Comparison of ENCODE assay signal across 8 cellular contexts in genomic region chr1:39817091-39817932, GRCh38. TPM values are rescaled to one million over a fixed set of nuclear protein-coding genes. Genes with fewer than 3 reads are reported as not detected.
A peak's percentile ranks its signal among the peaks of the same experiment; 100 is the strongest.
DNase-seq lines count a peak whose midpoint lies in the region; ATAC-seq and TF ChIP-seq lines count a peak whose summit lies in the region.
"Not testable (repeated sequence)": the region's sequence is repeated elsewhere in the genome, so short reads cannot be mapped to it uniquely, and the experiment has no call there.

No MANE protein-coding gene starts in this region.

- TF ChIP-seq CTCF in GM20000 (IDR thresholded peaks at IDR 0.05; ENCODE audit: extremely low read depth, missing control alignments): not testable (repeated sequence)
- peak; percentile 3 for TF ChIP-seq CTCF in MCF 10A (IDR thresholded peaks at IDR 0.05; ENCODE audit: unreplicated experiment)

- H3K27ac Mint-ChIP-seq in MCF 10A (ENCODE audit: low read depth, unreplicated experiment): not testable (repeated sequence)

- POLR2A ChIA-PET in MCF 10A (lab: Yijun Ruan, JAX): interaction anchor here (0.5 to 1.2 kb wide), 5 partner anchors 85 to 259 kb away, joined by 3 to 4 read pairs (median 3); no protein-coding TSS in a partner anchor

- intact Hi-C loops in MCF 10A (cut with micrococcal nuclease): loop anchor here (5.0 kb wide), 1 partner anchor 100 kb away; no protein-coding TSS in a partner anchor

- CTCF ChIA-PET in MCF 10A (lab: Yijun Ruan, JAX): interaction anchor here (0.6 to 3.7 kb wide), 22 partner anchors 18 to 247 kb away, joined by 3 to 48 read pairs (median 4); partner anchors contain the start of gene MYCL

- not testable (repeated sequence) for H3K27me3 Mint-ChIP-seq in MCF 10A (ENCODE audit: insufficient read depth, unreplicated experiment)

- BruUV-seq in MCF 10A (replicated peaks; lab: Mats Ljungman, UMichigan): not testable (repeated sequence)

- H3K4me3 Mint-ChIP-seq in MCF 10A (ENCODE audit: unreplicated experiment): not testable (repeated sequence)

- not testable (repeated sequence) for H3K36me3 Mint-ChIP-seq in MCF 10A (ENCODE audit: insufficient read depth, unreplicated experiment)

- ATAC-seq in HG03342 (IDR thresholded peaks at IDR 0.05; ENCODE audit: unreplicated experiment): peak; percentile 87

- H3K9me3 Mint-ChIP-seq in MCF 10A (ENCODE audit: unreplicated experiment): not testable (repeated sequence)

- not testable (repeated sequence) for H3K4me1 Mint-ChIP-seq in MCF 10A (ENCODE audit: insufficient read depth, unreplicated experiment)

- DNase-seq in DMS53 treated with DMSO at 0.1 percent for 48 hours (lab: John Stamatoyannopoulos, UW; ENCODE audit: unreplicated experiment) (peak; percentile 98), GM20000 (ENCODE audit: low spot score) (peak; percentile 87), NCI-H748 treated with DMSO at 0.1 percent for 48 hours (lab: John Stamatoyannopoulos, UW) (peak; percentile 81), MCF 10A (ENCODE audit: unreplicated experiment) (peak; percentile 52), medulla oblongata (ENCODE audit: extremely low spot score) (peak; percentile 71)
- DNase-seq in activated CD4-positive, CD25-positive, alpha-beta regulatory T cell treated with anti-CD3 and anti-CD28 coated beads, Interleukin-2, amount 50 U/mL, for 16 hours (ENCODE audit: low read depth, low spot score): peak; percentile 35
- DNase-seq in stimulated activated CD8-positive, alpha-beta memory T cell treated with anti-CD3 and anti-CD28 coated beads, Interleukin-4, amount 100 ng/mL, for 1 hour (ENCODE audit: low read depth in 2 of 2, low spot score in 1 of 2): peak; percentile 18 to 20

RNA-seq across cellular contexts. Expression of gene BMP8B, which starts 28.6 kb away (rescaled TPM):
- total RNA-seq in MCF 10A (2022): 0.21 and 0.52 TPM in 2 replicates

RNA-seq across cellular contexts. Expression of gene OXCT2, which starts 46.2 kb away (rescaled TPM):
- total RNA-seq in MCF 10A (2022): not detected in 2 replicates

Comparison
In these comparisons a context has a peak if more than half of its experiments do, and no peak if none do; other contexts are left out.
1. Peak in every context shown above with its lines: DNase-seq and ATAC-seq.
2. DNase-seq: peak in every context shown above with its lines; median percentile 98 in DMS53 treated with DMSO at 0.1 percent for 48 hours; 87 in GM20000; 81 in NCI-H748 treated with DMSO at 0.1 percent for 48 hours; 71 in medulla oblongata; 52 in MCF 10A; 35 in activated CD4-positive, CD25-positive, alpha-beta regulatory T cell treated with anti-CD3 and anti-CD28 coated beads, Interleukin-2, amount 50 U/mL, for 16 hours; 19 in stimulated activated CD8-positive, alpha-beta memory T cell treated with anti-CD3 and anti-CD28 coated beads, Interleukin-4, amount 100 ng/mL, for 1 hour.